14 cellular contexts compared by ENCODE assay signal in genomic region chrX:154544885-154545284, GRCh38. TPM values are rescaled to one million over a fixed set of nuclear protein-coding genes. Genes with fewer than 3 reads are reported as not detected.
DNase-seq lines count a peak whose midpoint lies in the region; ATAC-seq and TF ChIP-seq lines count a peak whose summit lies in the region.
"Had no signal": no experiment of that assay in that cellular context is flagged by ENCODE, and none has a peak within 500 bp of the region (broad histone marks: within the 10 kb centered on the region; RNA-seq: fewer than 3 reads in every experiment).

No MANE protein-coding gene starts in this region.

- DNase-seq in activated naive CD4-positive, alpha-beta T cell treated with anti-CD3 and anti-CD28 coated beads, Interleukin-2, amount 10 ng/mL, durations not matched to agents 7 days and 5 days: no peak
- no peak for DNase-seq in activated naive CD4-positive, alpha-beta T cell treated with anti-CD3 and anti-CD28 coated beads, Interleukin-2, amount 50 U/mL, for 16 hours
- no peak for DNase-seq in T-cell
- no peak for DNase-seq in glutamatergic neuron
- no peak for DNase-seq in type B pancreatic cell (ENCODE audit: extremely low spot score, unreplicated experiment)
- no peak for DNase-seq in COLO668 (lab: John Stamatoyannopoulos, UW; ENCODE audit: unreplicated experiment)
- DNase-seq in NOMO-1 treated with dmso at 0.1 percent for 144 hours (lab: John Stamatoyannopoulos, UW; ENCODE audit: unreplicated experiment): no peak
- DNase-seq: cortex of kidney, MM.1S, NCI-H526, small intestine had no signal

- peak overlapping the region; percentile 45 for H3K4me3 Mint-ChIP-seq in activated naive CD4-positive, alpha-beta T cell treated with anti-CD3 and anti-CD28 coated beads, Interleukin-2, amount 10 ng/mL, durations not matched to agents 7 days and 5 days
- H3K4me3 Mint-ChIP-seq in T-cell: peak overlapping the region in 1 of 3 donors; percentile 90
- peak overlapping the region; percentile 56 for H3K4me3 Mint-ChIP-seq in glutamatergic neuron (ENCODE audit: unreplicated experiment)
- peak overlapping the region; percentile 85 for H3K4me3 Mint-ChIP-seq in type B pancreatic cell

- CTCF ChIA-PET in activated naive CD4-positive, alpha-beta T cell treated with anti-CD3 and anti-CD28 coated beads, Interleukin-2, amount 10 ng/mL, durations not matched to agents 7 days and 5 days (lab: Charles Lee): no interaction called here
- CTCF ChIA-PET in T-cell (lab: Charles Lee): interaction anchor here in 1 of 2 donors (0.6 kb wide), 3 partner anchors 11 to 239 kb away, joined by 3 to 5 read pairs (median 3); no protein-coding TSS in a partner anchor

- peaks cover 24% of the 10 kb centered on the region for H3K36me3 Mint-ChIP-seq in activated naive CD4-positive, alpha-beta T cell treated with anti-CD3 and anti-CD28 coated beads, Interleukin-2, amount 10 ng/mL, durations not matched to agents 7 days and 5 days
- H3K36me3 Mint-ChIP-seq in T-cell: peaks cover 2% of the 10 kb centered on the region
- H3K36me3 Mint-ChIP-seq in glutamatergic neuron (ENCODE audit: unreplicated experiment): no peaks in the 10 kb centered on the region
- H3K36me3 Mint-ChIP-seq in type B pancreatic cell: peaks cover 9% of the 10 kb centered on the region

- POLR2A ChIA-PET in T-cell (lab: Charles Lee): interaction anchor here in 1 of 2 donors (0.5 to 1.0 kb wide), 4 partner anchors 28 to 1121 kb away, joined by 3 to 11 read pairs (median 5); no protein-coding TSS in a partner anchor

- peak overlapping the region; percentile 49 for H3K27ac Mint-ChIP-seq in activated naive CD4-positive, alpha-beta T cell treated with anti-CD3 and anti-CD28 coated beads, Interleukin-2, amount 10 ng/mL, durations not matched to agents 7 days and 5 days
- H3K27ac Mint-ChIP-seq in T-cell: peak overlapping the region; percentile 19 to 68
- no peak overlapping the region for H3K27ac Mint-ChIP-seq in glutamatergic neuron (ENCODE audit: unreplicated experiment)
- no peak overlapping the region for H3K27ac Mint-ChIP-seq in type B pancreatic cell
- H3K27ac Mint-ChIP-seq: activated naive CD4-positive, alpha-beta T cell treated with anti-CD3 and anti-CD28 coated beads, Interleukin-2, amount 50 U/mL, for 72 hours had no signal

- no peak for TF ChIP-seq CTCF in glutamatergic neuron (IDR thresholded peaks at IDR 0.05; ENCODE audit: partially characterized antibody, unreplicated experiment)
- TF ChIP-seq CTCF in type B pancreatic cell (conservative IDR thresholded peaks at IDR 0.05): no peak

- H3K4me1 Mint-ChIP-seq in activated naive CD4-positive, alpha-beta T cell treated with anti-CD3 and anti-CD28 coated beads, Interleukin-2, amount 10 ng/mL, durations not matched to agents 7 days and 5 days: peaks cover 49% of the 10 kb centered on the region
- H3K4me1 Mint-ChIP-seq in T-cell: peaks cover 35 to 51% (median 38%) of the 10 kb centered on the region in 3 donors
- peaks cover 4% of the 10 kb centered on the region for H3K4me1 Mint-ChIP-seq in glutamatergic neuron (ENCODE audit: low read depth, unreplicated experiment)
- peaks cover 9% of the 10 kb centered on the region for H3K4me1 Mint-ChIP-seq in type B pancreatic cell (ENCODE audit: unreplicated experiment)

- no peaks in the 10 kb centered on the region for H3K9me3 Mint-ChIP-seq in activated naive CD4-positive, alpha-beta T cell treated with anti-CD3 and anti-CD28 coated beads, Interleukin-2, amount 10 ng/mL, durations not matched to agents 7 days and 5 days
- H3K9me3 Mint-ChIP-seq in T-cell (no peaks in the 10 kb centered on the region), glutamatergic neuron (ENCODE audit: unreplicated experiment) (peaks cover 5% of the 10 kb centered on the region), type B pancreatic cell (no peaks in the 10 kb centered on the region)
- H3K9me3 Mint-ChIP-seq: activated naive CD4-positive, alpha-beta T cell treated with anti-CD3 and anti-CD28 coated beads, Interleukin-2, amount 50 U/mL, for 72 hours had no signal

- ATAC-seq in T-cell (replicated peaks in 1 of 4) (no peak), GM19395 (IDR thresholded peaks at IDR 0.05; ENCODE audit: unreplicated experiment) (no peak)
- ATAC-seq: activated naive CD4-positive, alpha-beta T cell treated with anti-CD3 and anti-CD28 coated beads, Interleukin-2, amount 50 U/mL, for 72 hours had no signal

- H3K27me3 Mint-ChIP-seq in activated naive CD4-positive, alpha-beta T cell treated with anti-CD3 and anti-CD28 coated beads, Interleukin-2, amount 10 ng/mL, durations not matched to agents 7 days and 5 days: no peaks in the 10 kb centered on the region
- H3K27me3 Mint-ChIP-seq in T-cell: no peaks in the 10 kb centered on the region
- H3K27me3 Mint-ChIP-seq in glutamatergic neuron (ENCODE audit: unreplicated experiment): no peaks in the 10 kb centered on the region
- no peaks in the 10 kb centered on the region for H3K27me3 Mint-ChIP-seq in type B pancreatic cell

RNA-seq across cellular contexts. Expression of gene G6PD, which starts 1.8 kb away (rescaled TPM):
- total RNA-seq in T-cell: 10 to 100 TPM; 46.0 to 59.5 (median 52.4) TPM
- 122 TPM for total RNA-seq in glutamatergic neuron (ENCODE audit: unreplicated experiment)
- total RNA-seq in type B pancreatic cell (ENCODE audit: low replicate concordance): 41.3 and 57.9 TPM in 2 replicates

RNA-seq across cellular contexts. Expression of gene IKBKG, which starts 2.5 kb away (rescaled TPM):
- total RNA-seq in T-cell (10 to 100 TPM; 32.4 to 59.1 (median 54.0) TPM), glutamatergic neuron (ENCODE audit: unreplicated experiment) (27.6 TPM), type B pancreatic cell (ENCODE audit: low replicate concordance) (14.6 and 15.5 TPM in 2 replicates)

RNA-seq across cellular contexts. Expression of gene FAM3A, which starts 28.9 kb away (rescaled TPM):
- total RNA-seq in T-cell (10 to 100 TPM; 33.9 to 67.6 (median 57.8) TPM), glutamatergic neuron (ENCODE audit: unreplicated experiment) (32.0 TPM), type B pancreatic cell (ENCODE audit: low replicate concordance) (34.1 and 35.9 TPM in 2 replicates)

RNA-seq across cellular contexts. Expression of gene CTAG1A, which starts 40.0 kb away (rescaled TPM):
- not detected for total RNA-seq in T-cell
- total RNA-seq in glutamatergic neuron (ENCODE audit: unreplicated experiment): not detected
- not detected in 2 replicates for total RNA-seq in type B pancreatic cell (ENCODE audit: low replicate concordance)
- total RNA-seq: activated naive CD4-positive, alpha-beta T cell treated with anti-CD3 and anti-CD28 coated beads, Interleukin-2, amount 50 U/mL, for 72 hours; fibroblast of villous mesenchyme had no signal

RNA-seq across cellular contexts. Expression of gene SLC10A3, which starts 54.5 kb away (rescaled TPM):
- total RNA-seq in T-cell (10 to 100 TPM; 15.6 to 31.3 (median 25.9) TPM), glutamatergic neuron (ENCODE audit: unreplicated experiment) (6.1 TPM), type B pancreatic cell (ENCODE audit: low replicate concordance) (13.0 and 23.0 TPM in 2 replicates)

Comparison
In these comparisons a context has a peak if more than half of its experiments do, and no peak if none do; other contexts are left out.
1. H3K27ac Mint-ChIP-seq: peak in activated naive CD4-positive, alpha-beta T cell treated with anti-CD3 and anti-CD28 coated beads, Interleukin-2, amount 10 ng/mL, durations not matched to agents 7 days and 5 days (single experiment) and T-cell (2 of 2); none in glutamatergic neuron (single experiment) and type B pancreatic cell (single experiment).